Comparison of ENCODE assay signal across 23 cellular contexts in genomic region chr14:105046891-105047282, GRCh38. TPM values are rescaled to one million over a fixed set of nuclear protein-coding genes. Genes with fewer than 3 reads are reported as not detected.
"Had no signal": no experiment of that assay in that cellular context is flagged by ENCODE, and none has a peak within 500 bp of the region (broad histone marks: within the 10 kb centered on the region; RNA-seq: fewer than 3 reads in every experiment).

No MANE protein-coding gene starts in this region.

- H2AFZ ChIP-seq: parathyroid adenoma had no signal

- H3K36me3 Mint-ChIP-seq: brain had no signal

- H3K4me2 ChIP-seq: SK-N-SH, smooth muscle cell had no signal

- H3K9me3 Mint-ChIP-seq: activated naive CD8-positive, alpha-beta T cell treated with anti-CD3 and anti-CD28 coated beads, Interleukin-2, amount 10 ng/mL, durations not matched to agents 7 days and 5 days; naive B cell; T-cell had no signal

- ATAC-seq: foreskin keratinocyte, left lung, mucosa of descending colon, T-cell had no signal

- H3K27ac ChIP-seq: foreskin keratinocyte, left lung, parathyroid adenoma, tibial nerve had no signal

- H3K4me1 ChIP-seq: foreskin keratinocyte, parathyroid adenoma had no signal

- H3K4me3 ChIP-seq: left lung, mucosa of descending colon, smooth muscle cell, tibial nerve had no signal

- H3K9me3 ChIP-seq: left lung, mucosa of descending colon, SK-N-SH, tibial nerve had no signal

- H3K79me2 ChIP-seq: parathyroid adenoma had no signal

- H3K27me3 ChIP-seq: foreskin keratinocyte, left lung had no signal

- H3K4me3 Mint-ChIP-seq: activated naive CD8-positive, alpha-beta T cell treated with anti-CD3 and anti-CD28 coated beads, Interleukin-2, amount 10 ng/mL, durations not matched to agents 7 days and 5 days; brain; T-cell had no signal

- H3K27ac Mint-ChIP-seq: activated naive CD8-positive, alpha-beta T cell treated with anti-CD3 and anti-CD28 coated beads, Interleukin-2, amount 10 ng/mL, durations not matched to agents 7 days and 5 days; brain had no signal

- DNase-seq: activated CD4-positive, alpha-beta T cell treated with anti-CD3 and anti-CD28 coated beads for 48 hours; activated CD4-positive, CD25-positive, alpha-beta regulatory T cell; activated CD8-positive, alpha-beta memory T cell treated with anti-CD3 and anti-CD28 coated beads for 24 hours; activated CD8-positive, alpha-beta memory T cell treated with anti-CD3 and anti-CD28 coated beads, Interleukin-2, amount 50 U/mL, for 48 hours; activated naive CD8-positive, alpha-beta T cell treated with anti-CD3 and anti-CD28 coated beads, Interleukin-2, amount 10 ng/mL, durations not matched to agents 7 days and 5 days; caudate nucleus; foreskin keratinocyte; glutamatergic neuron; hippocampal formation; naive B cell; stimulated activated CD4-positive, alpha-beta T cell treated with anti-CD3 and anti-CD28 coated beads, Interleukin-4, amount 100 ng/mL, for 4 hours; stimulated activated naive CD4-positive, alpha-beta T cell; substantia nigra; T-cell; T-helper 9 cell had no signal

RNA-seq across cellular contexts. Expression of gene GPR132, which starts 18.3 kb away (rescaled TPM):
- total RNA-seq: foreskin keratinocyte had no signal
- polyA plus RNA-seq: foreskin keratinocyte, keratinocyte, SK-N-SH had no signal
